ENCODE assay signal across 8 cellular contexts in the genomic region with DNA sequence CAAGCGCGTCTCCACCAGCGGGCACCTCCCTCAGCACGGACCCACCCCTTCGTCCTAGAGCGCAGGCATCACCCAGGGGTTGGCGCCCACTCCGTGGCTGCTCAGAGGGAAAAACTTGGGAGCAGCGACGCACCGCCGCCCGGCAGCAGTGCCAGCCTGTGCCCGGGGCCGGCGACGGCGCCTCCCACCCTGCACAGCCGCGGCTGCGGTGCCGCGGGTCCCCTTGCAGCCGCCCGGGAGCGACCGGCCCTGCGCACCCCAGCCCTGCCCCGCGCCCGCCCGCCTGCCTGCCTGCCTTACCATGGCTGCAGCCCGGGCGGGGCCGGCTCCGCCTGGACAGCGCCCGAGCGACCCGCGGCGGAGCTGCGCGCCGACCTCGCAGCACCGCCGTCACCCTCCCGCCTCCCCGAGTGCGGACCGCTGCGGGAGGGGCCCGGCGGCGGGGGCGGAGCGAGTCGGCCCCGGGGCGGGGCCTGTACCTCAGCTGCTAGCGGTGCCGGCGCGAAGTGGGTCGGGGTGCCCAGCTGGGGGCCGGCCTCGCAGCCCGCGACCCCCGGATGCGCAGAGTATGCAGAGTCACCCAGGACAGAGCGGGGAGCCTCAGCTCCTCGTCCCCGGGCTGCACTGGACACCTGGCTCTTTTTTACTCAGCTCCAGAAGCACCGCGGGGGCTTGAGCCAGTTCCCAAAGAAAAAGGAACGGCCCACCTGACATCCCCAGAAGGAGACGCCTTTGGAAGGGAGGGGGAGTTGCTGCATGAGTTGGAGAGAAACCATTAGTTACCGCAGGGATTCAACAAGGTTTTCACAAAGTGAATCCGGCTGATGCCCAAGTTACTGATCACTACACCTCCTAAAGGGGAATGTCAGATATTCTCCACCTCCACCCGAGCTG. TPM values are rescaled to one million over a fixed set of nuclear protein-coding genes. Genes with fewer than 3 reads are reported as not detected.
A peak's percentile ranks its signal among the peaks of the same experiment; 100 is the strongest.
DNase-seq lines count a peak whose midpoint lies in the region; ATAC-seq, FAIRE-seq and TF ChIP-seq lines count a peak whose summit lies in the region.
"Had no signal": no experiment of that assay in that cellular context is flagged by ENCODE, and none has a peak within 500 bp of the region (broad histone marks: within the 10 kb centered on the region; RNA-seq: fewer than 3 reads in every experiment).

No MANE protein-coding gene starts in this region.

- FAIRE-seq in GM19239 (lab: Jason Lieb, UNC), result no peak

- TF ChIP-seq CTCF in choroid plexus epithelial cell (conservative IDR thresholded peaks at IDR 0.05; ENCODE audit: low read depth, low read length), result no peak

- no peaks in the 10 kb centered on the region for H3K36me3 ChIP-seq in MG63

- peak; percentile 93 for ATAC-seq in left colon
- no peak for ATAC-seq in HG02884 (IDR thresholded peaks at IDR 0.05; ENCODE audit: unreplicated experiment)

- H3K27me3 ChIP-seq in MG63, result peaks cover 4% of the 10 kb centered on the region; the same call in 1 of the 2 replicates

- H3K9me3 ChIP-seq in MG63, result no peaks in the 10 kb centered on the region

- peak; percentile 64 for DNase-seq in GM19239 (ENCODE audit: insufficient read length, low spot score)
- DNase-seq in MG63, result peak; percentile 65
- DNase-seq in activated CD4-positive, alpha-beta T cell treated with anti-CD3 and anti-CD28 coated beads for 24 hours (ENCODE audit: low read depth in 2 of 2), result peak; percentile 45 to 47
- peak; percentile 26 for DNase-seq in choroid plexus epithelial cell (ENCODE audit: low read depth)
- DNase-seq in left colon, result peak in 1 of 2 donors; percentile 64
- peak; percentile 47 to 64 for DNase-seq in stimulated activated CD4-positive, alpha-beta T cell treated with anti-CD3 and anti-CD28 coated beads, Interleukin-1b, Interleukin-23, amount 100 ng/mL, for 4 hours (ENCODE audit: low read depth in 2 of 2)

- H3K4me3 ChIP-seq in MG63 (peak overlapping the region; percentile 39), choroid plexus epithelial cell (ENCODE audit: low read depth, low read length) (peak overlapping the region; percentile 52)

- intact Hi-C loops in left colon (cut with DNase I, micrococcal nuclease), result no loop called here

RNA-seq across cellular contexts. Expression of a gene that starts 17.5 kb away (rescaled TPM):
- 17.6 and 26.4 TPM in 2 replicates for total RNA-seq in MG63 (2014; rRNA removed; shearing (Covaris generic); ENCODE audit: low replicate concordance)
- 10 to 100 TPM; 42.2 to 52.4 TPM for total RNA-seq in left colon

RNA-seq across cellular contexts. Expression of a gene that starts 43.7 kb away (rescaled TPM):
- total RNA-seq in MG63 (2014; rRNA removed; shearing (Covaris generic); ENCODE audit: low replicate concordance), result not detected in 2 replicates
- total RNA-seq in left colon, result not detected
- total RNA-seq: glomerular endothelial cell had no signal
